In the genomic region with DNA sequence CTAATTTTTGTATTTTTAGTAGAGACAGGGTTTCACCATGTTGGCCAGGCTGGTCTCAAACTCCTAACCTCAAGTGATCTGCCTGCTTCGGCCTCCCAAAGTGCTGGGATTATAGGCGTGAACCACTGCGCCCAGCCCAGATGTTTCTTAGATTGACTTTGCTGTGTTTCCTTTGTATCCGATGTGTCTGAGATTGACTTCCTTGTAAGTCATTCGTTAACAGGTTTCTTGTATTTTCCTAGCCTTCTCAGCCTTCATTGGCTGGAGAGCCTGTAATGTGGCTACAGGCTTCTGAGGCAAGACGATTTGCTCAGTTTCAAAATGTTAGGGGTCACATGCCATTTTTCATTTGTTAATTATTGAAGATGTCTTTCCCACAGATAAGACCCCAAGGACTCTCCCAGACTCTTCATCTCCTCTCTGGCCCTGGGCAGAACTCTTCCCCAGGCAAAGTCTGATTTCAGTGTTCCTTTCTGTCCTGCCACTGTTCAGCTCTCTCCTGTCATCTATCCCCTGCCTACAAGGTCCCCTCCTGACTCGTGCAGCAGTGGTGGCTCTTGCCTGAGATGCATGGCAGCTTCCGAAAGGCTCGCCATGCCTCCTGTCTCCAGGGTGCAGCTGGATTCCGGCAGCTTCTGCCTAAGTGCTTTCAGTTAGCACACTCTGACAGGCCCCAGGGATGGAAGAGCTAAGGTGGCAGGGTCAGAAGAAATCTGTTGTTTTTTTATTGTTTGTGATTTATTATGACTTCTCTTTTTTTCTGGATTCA, we compare ENCODE assay signal across 2 cellular contexts.
TF ChIP-seq lines count a peak whose summit lies in the region.

No MANE protein-coding gene starts in this region.

TF ChIP-seq in IMR-90, 13 proteins besides CTCF, POLR2A, EP300 and RAD21 (continued from another document):
- TF ChIP-seq RFX5 (IDR thresholded peaks at IDR 0.05; ENCODE audit: low read depth, low read length) (no peak), FOS (IDR thresholded peaks at IDR 0.05; ENCODE audit: low read depth, low read length) (no peak), RCOR1 (IDR thresholded peaks at IDR 0.05; ENCODE audit: insufficient replicate concordance, low read length) (no peak), CEBPB (IDR thresholded peaks at IDR 0.05; ENCODE audit: low read depth, low read length) (no peak), MAFK (IDR thresholded peaks at IDR 0.05; ENCODE audit: low read depth, low read length) (no peak), NFE2L2 (IDR thresholded peaks at IDR 0.05; ENCODE audit: low read depth, low read length) (no peak), SMC3 (IDR thresholded peaks at IDR 0.05; ENCODE audit: low read depth, low read length) (no peak)
- TF ChIP-seq, protein P1, sequence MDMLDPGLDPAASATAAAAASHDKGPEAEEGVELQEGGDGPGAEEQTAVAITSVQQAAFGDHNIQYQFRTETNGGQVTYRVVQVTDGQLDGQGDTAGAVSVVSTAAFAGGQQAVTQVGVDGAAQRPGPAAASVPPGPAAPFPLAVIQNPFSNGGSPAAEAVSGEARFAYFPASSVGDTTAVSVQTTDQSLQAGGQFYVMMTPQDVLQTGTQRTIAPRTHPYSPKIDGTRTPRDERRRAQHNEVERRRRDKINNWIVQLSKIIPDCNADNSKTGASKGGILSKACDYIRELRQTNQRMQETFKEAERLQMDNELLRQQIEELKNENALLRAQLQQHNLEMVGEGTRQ (IDR thresholded peaks at IDR 0.05; ENCODE audit: low read depth, low read length): no peak
- TF ChIP-seq, protein P2, sequence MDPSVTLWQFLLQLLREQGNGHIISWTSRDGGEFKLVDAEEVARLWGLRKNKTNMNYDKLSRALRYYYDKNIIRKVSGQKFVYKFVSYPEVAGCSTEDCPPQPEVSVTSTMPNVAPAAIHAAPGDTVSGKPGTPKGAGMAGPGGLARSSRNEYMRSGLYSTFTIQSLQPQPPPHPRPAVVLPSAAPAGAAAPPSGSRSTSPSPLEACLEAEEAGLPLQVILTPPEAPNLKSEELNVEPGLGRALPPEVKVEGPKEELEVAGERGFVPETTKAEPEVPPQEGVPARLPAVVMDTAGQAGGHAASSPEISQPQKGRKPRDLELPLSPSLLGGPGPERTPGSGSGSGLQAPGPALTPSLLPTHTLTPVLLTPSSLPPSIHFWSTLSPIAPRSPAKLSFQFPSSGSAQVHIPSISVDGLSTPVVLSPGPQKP (IDR thresholded peaks at IDR 0.05; ENCODE audit: borderline replicate concordance, low read depth, low read length): no peak
TF ChIP-seq in IMR-90: peak in this region for 0.

TF ChIP-seq in HEK293T, 16 proteins besides CTCF, POLR2A, EP300 and RAD21 (continued from another document):
- TF ChIP-seq CTBP1 (IDR thresholded peaks at IDR 0.05; ENCODE audit: borderline replicate concordance): no peak
